Comparison of ENCODE assay signal across 10 cellular contexts in the genomic region with DNA sequence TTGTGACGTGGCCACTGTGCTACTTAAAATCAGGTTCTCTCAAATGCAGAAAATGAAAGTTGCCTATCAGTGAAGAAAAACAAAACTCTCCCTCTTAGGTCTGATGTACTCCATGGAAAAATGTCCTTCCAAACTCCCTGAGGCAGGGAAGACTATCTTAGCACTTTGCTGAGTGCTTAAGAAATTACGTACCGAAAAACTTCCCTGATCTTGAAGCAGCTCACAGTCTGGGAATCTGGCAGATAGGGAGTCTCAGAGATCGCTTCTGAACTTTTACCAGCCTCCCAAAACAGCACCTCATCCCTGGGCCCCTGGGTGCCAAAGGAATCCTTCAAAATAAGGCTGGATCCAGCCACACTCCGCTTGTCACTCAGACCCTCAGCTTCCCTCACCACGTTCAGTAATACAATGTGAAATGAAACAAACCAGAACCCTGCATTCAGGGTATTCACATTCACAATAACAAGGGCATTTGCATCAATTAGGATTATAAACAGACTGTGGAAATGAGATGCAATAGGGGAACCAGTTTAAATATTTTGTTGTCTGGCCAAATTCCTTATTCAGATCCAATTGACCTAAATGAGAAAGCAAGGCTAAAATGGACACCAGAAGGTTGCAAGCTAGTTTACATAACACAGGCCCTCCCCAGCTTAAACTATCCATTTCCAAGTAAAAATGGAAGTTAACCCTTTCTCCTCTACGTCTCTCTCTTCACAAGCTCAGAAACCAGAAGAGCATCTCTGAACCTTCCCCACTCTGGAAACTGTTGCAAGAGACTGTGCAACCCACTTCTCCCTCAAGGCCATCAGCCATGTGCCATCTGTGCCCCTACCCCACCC. TPM values are rescaled to one million over a fixed set of nuclear protein-coding genes. Genes with fewer than 3 reads are reported as not detected.
A peak's percentile ranks its signal among the peaks of the same experiment; 100 is the strongest.
DNase-seq lines count a peak whose midpoint lies in the region; ATAC-seq, FAIRE-seq and TF ChIP-seq lines count a peak whose summit lies in the region.
"Had no signal": no experiment of that assay in that cellular context is flagged by ENCODE, and none has a peak within 500 bp of the region (broad histone marks: within the 10 kb centered on the region; RNA-seq: fewer than 3 reads in every experiment).

No MANE protein-coding gene starts in this region.

- in situ Hi-C loops in brain microvascular endothelial cell (cut with HindIII; ENCODE audit: low pct_ligation_motif_present, low sequenced_read_pairs) (no loop called here), GM13977 (cut with MboI; ENCODE audit: low pct_unique_long_range_greater_than_20kb, low sequenced_read_pairs, unreplicated experiment) (no loop called here)

- peak in 1 of 2 experiments; percentile 8; a peak in 3 of 6 replicates for ATAC-seq in A549
- peak; percentile 42 for ATAC-seq in HG02759 (IDR thresholded peaks at IDR 0.05; ENCODE audit: unreplicated experiment)
- ATAC-seq in lower lobe of right lung = peak in 1 of 2 donors; percentile 46
- ATAC-seq in HG03280 (IDR thresholded peaks at IDR 0.05; ENCODE audit: unreplicated experiment) = no peak
- ATAC-seq: K562 had no signal

- WGBS in A549 (ENCODE audit: missing lambda C conversion rate) = 83% methylated on average over 7 of the region's 7 CpGs

- CTCF ChIA-PET in A549 (lab: Yijun Ruan, JAX) = interaction anchor here (0.6 to 1.9 kb wide), 6 partner anchors 9 to 217 kb away, joined by 3 to 8 read pairs (median 4); no protein-coding TSS in a partner anchor

- peaks cover 58% of the 10 kb centered on the region for H3K4me1 ChIP-seq in A549
- peaks cover 43% of the 10 kb centered on the region for H3K4me1 ChIP-seq in lower lobe of right lung

- H3K27ac ChIP-seq in A549 (peak overlapping the region; percentile 71 to 74; a peak in 5 of 6 replicates), brain microvascular endothelial cell (peak overlapping the region; percentile 39), lower lobe of right lung (peak overlapping the region; percentile 79)

- H3K9me3 ChIP-seq in A549 (peaks cover 15% of the 10 kb centered on the region), lower lobe of right lung (peaks cover 7% of the 10 kb centered on the region)

- intact Hi-C loops in lower lobe of right lung (cut with DNase I) = no loop called here

- no peak for TF ChIP-seq EP300 in A549 (IDR thresholded peaks at IDR 0.05)

- TF ChIP-seq POLR2A in A549 (IDR thresholded peaks at IDR 0.05; ENCODE audit: low read length) = no peak

- H3K4me3 ChIP-seq in A549 (peak overlapping the region; percentile 22; the same call in 1 of the 3 replicates), brain microvascular endothelial cell (ENCODE audit: low read depth, low read length) (peak overlapping the region; percentile 6), lower lobe of right lung (peak overlapping the region; percentile 33)
- H3K4me3 ChIP-seq: K562 had no signal

- POLR2A ChIA-PET in A549 (lab: Yijun Ruan, JAX) = interaction anchor here (1.4 kb wide), 1 partner anchor 19 kb away, joined by 4 read pairs; no protein-coding TSS in a partner anchor

- FAIRE-seq in A549 (lab: Jason Lieb, UNC) = no peak
- FAIRE-seq: K562 had no signal

- no peak for TF ChIP-seq RAD21 in A549 (conservative IDR thresholded peaks at IDR 0.05 in 1 of 2, IDR thresholded peaks at IDR 0.05 in 1 of 2)

- H3K4me2 ChIP-seq in A549 = peak overlapping the region; percentile 80

- TF ChIP-seq CTCF in A549 (IDR thresholded peaks at IDR 0.05) (no peak), brain microvascular endothelial cell (IDR thresholded peaks at IDR 0.05; ENCODE audit: low read depth, low read length, missing control alignments) (no peak), lower lobe of right lung (IDR thresholded peaks at IDR 0.05) (no peak), GM13977 (IDR thresholded peaks at IDR 0.05; ENCODE audit: extremely low read depth, insufficient read depth, missing control alignments) (no peak)

- H3K27me3 ChIP-seq in brain microvascular endothelial cell (replicated peaks) (no peaks in the 10 kb centered on the region), lower lobe of right lung (ENCODE audit: low read depth) (no peaks in the 10 kb centered on the region)

- DNase-seq in A549 (ENCODE audit: low read depth in 1 of 2, low spot score in 1 of 2) = no peak
- DNase-seq in brain microvascular endothelial cell = no peak
- DNase-seq in lower lobe of right lung = no peak
- no peak for DNase-seq in NCI-H774 (lab: John Stamatoyannopoulos, UW)
- no peak for DNase-seq in COLO829 (ENCODE audit: low spot score)
- DNase-seq in GM13977 (ENCODE audit: low spot score) = no peak
- DNase-seq: activated naive CD4-positive, alpha-beta T cell treated with anti-CD3 and anti-CD28 coated beads, Interleukin-2, amount 10 ng/mL, durations not matched to agents 7 days and 5 days had no signal

- H3K36me3 ChIP-seq in brain microvascular endothelial cell (replicated peaks) (no peaks in the 10 kb centered on the region), lower lobe of right lung (no peaks in the 10 kb centered on the region)

TF ChIP-seq in A549, 52 proteins besides CTCF, POLR2A, EP300 and RAD21:
- TF ChIP-seq RARB (CRISPR knock-in tag; IDR thresholded peaks at IDR 0.05) = no peak
- TF ChIP-seq ZFP36 (IDR thresholded peaks at IDR 0.05; ENCODE audit: borderline replicate concordance, partially characterized antibody) = no peak
- no peak for TF ChIP-seq MAFK (IDR thresholded peaks at IDR 0.05; ENCODE audit: partially characterized antibody)
- no peak for TF ChIP-seq MYC (IDR thresholded peaks at IDR 0.05; ENCODE audit: borderline replicate concordance, low read length)
- no peak for TF ChIP-seq FOSL2 (IDR thresholded peaks at IDR 0.05)
- no peak for TF ChIP-seq FOSL2 (CRISPR knock-in tag; IDR thresholded peaks at IDR 0.05)
- TF ChIP-seq NFE2L2 (conservative IDR thresholded peaks at IDR 0.05; ENCODE audit: low read length) = no peak
- TF ChIP-seq KDM5A (IDR thresholded peaks at IDR 0.05) = no peak
- TF ChIP-seq CHD2 (IDR thresholded peaks at IDR 0.05; ENCODE audit: low read length, partially characterized antibody) = no peak
TF ChIP-seq in A549: peak in this region for 0.

RNA-seq across cellular contexts. Expression of a gene that starts 20.9 kb away (rescaled TPM):
- 17.0 and 20.2 TPM in 2 replicates for polyA plus RNA-seq in A549 (2011; rRNA removed)
- 7.7 and 10.9 TPM in 2 replicates for polyA plus RNA-seq in A549 (2012; cell fraction: cytosol; rRNA removed)
- 9.6 and 17.4 TPM in 2 replicates for polyA plus RNA-seq in A549 (2012; cell fraction: nucleus; rRNA removed)
- 8.8 to 9.7 TPM (median 9.2 TPM) in 3 replicates for polyA plus RNA-seq in A549 (2017; fragmentation: RNase III; extraction: RNeasy Plus Mini Kit Qiagen cat#74134 plus additional on column Dnase treatment)
- polyA minus RNA-seq in A549 (2011; rRNA and poly(A)+ RNA removed) = 44.9 and 45.5 TPM in 2 replicates
- 18.8 TPM for total RNA-seq in lower lobe of right lung

RNA-seq across cellular contexts. Expression of a gene that starts 21.4 kb away (rescaled TPM):
- polyA plus RNA-seq in A549 (2011; rRNA removed) (2.4 and 3.0 TPM in 2 replicates), A549 (2017; fragmentation: RNase III; extraction: RNeasy Plus Mini Kit Qiagen cat#74134 plus additional on column Dnase treatment) (1.3 to 1.6 TPM (median 1.6 TPM) in 3 replicates)
- polyA plus RNA-seq in A549 (2012; cell fraction: cytosol; rRNA removed) = 0.41 and 0.65 TPM in 2 replicates
- polyA plus RNA-seq in A549 (2012; cell fraction: nucleus; rRNA removed) = 0.21 and 0.22 TPM in 2 replicates
- polyA minus RNA-seq in A549 (2011; rRNA and poly(A)+ RNA removed) = 3.3 and 4.1 TPM in 2 replicates
- total RNA-seq in lower lobe of right lung = 1.6 TPM
- total RNA-seq: K562 had no signal
- polyA plus RNA-seq: K562 had no signal
